In genomic region chr10:103757531-103758293, GRCh38 we compare ENCODE assay signal across 8 cellular contexts.
DNase-seq lines count a peak whose midpoint lies in the region; ATAC-seq and TF ChIP-seq lines count a peak whose summit lies in the region.

No MANE protein-coding gene starts in this region.

- H3K9me3 ChIP-seq in colonic mucosa (no peaks in the 10 kb centered on the region), lung (ENCODE audit: control insufficient read depth in 2 of 2, insufficient read depth in 1 of 2, low read length in 1 of 2) (no peaks in the 10 kb centered on the region), upper lobe of left lung (no peaks in the 10 kb centered on the region)

- peaks cover 1% of the 10 kb centered on the region for H3K36me3 Mint-ChIP-seq in activated naive CD4-positive, alpha-beta T cell treated with anti-CD3 and anti-CD28 coated beads, Interleukin-2, amount 10 ng/mL, durations not matched to agents 7 days and 5 days
- no peaks in the 10 kb centered on the region for H3K36me3 Mint-ChIP-seq in T-cell
- H3K36me3 Mint-ChIP-seq in Calu3 (ENCODE audit: insufficient read depth, unreplicated experiment), result no peaks in the 10 kb centered on the region

- no peak overlapping the region for H3K4me3 ChIP-seq in colonic mucosa
- no peak overlapping the region for H3K4me3 ChIP-seq in lung
- H3K4me3 ChIP-seq in upper lobe of left lung, result no peak overlapping the region

- H3K9me3 Mint-ChIP-seq in activated naive CD4-positive, alpha-beta T cell treated with anti-CD3 and anti-CD28 coated beads, Interleukin-2, amount 10 ng/mL, durations not matched to agents 7 days and 5 days, result peaks cover under 1% of the 10 kb centered on the region
- H3K9me3 Mint-ChIP-seq in T-cell (no peaks in the 10 kb centered on the region), Calu3 (ENCODE audit: low read depth, unreplicated experiment) (no peaks in the 10 kb centered on the region)

- CTCF ChIA-PET in activated naive CD4-positive, alpha-beta T cell treated with anti-CD3 and anti-CD28 coated beads, Interleukin-2, amount 10 ng/mL, durations not matched to agents 7 days and 5 days (lab: Charles Lee), result interaction anchor here (0.6 to 1.7 kb wide), 4 partner anchors 10 to 151 kb away, joined by 3 to 5 read pairs (median 4); no protein-coding TSS in a partner anchor
- CTCF ChIA-PET in T-cell (lab: Charles Lee), result interaction anchor here in 1 of 2 donors (1.2 kb wide), 1 partner anchor 15 kb away, joined by 3 read pairs; no protein-coding TSS in a partner anchor
- CTCF ChIA-PET in Calu3 (lab: Charles Lee), result interaction anchor here (1.8 kb wide), 1 partner anchor 11 kb away, joined by 4 read pairs; no protein-coding TSS in a partner anchor

- no peak overlapping the region for H3K27ac Mint-ChIP-seq in activated naive CD4-positive, alpha-beta T cell treated with anti-CD3 and anti-CD28 coated beads, Interleukin-2, amount 10 ng/mL, durations not matched to agents 7 days and 5 days
- H3K27ac Mint-ChIP-seq in T-cell (peak overlapping the region in 1 of 2 donors; percentile 51), Calu3 (ENCODE audit: unreplicated experiment) (no peak overlapping the region)

- H3K4me1 ChIP-seq in colonic mucosa, result peaks cover 22% of the 10 kb centered on the region
- peaks cover 23 to 27% of the 10 kb centered on the region in 2 donors for H3K4me1 ChIP-seq in lung (ENCODE audit: control insufficient read depth in 2 of 2, insufficient read depth in 2 of 2, low read length in 2 of 2)
- peaks cover 44 to 57% (median 47%) of the 10 kb centered on the region in 4 donors for H3K4me1 ChIP-seq in upper lobe of left lung

- POLR2A ChIA-PET in T-cell (lab: Charles Lee), result no interaction called here

- H3K4me3 Mint-ChIP-seq in activated naive CD4-positive, alpha-beta T cell treated with anti-CD3 and anti-CD28 coated beads, Interleukin-2, amount 10 ng/mL, durations not matched to agents 7 days and 5 days, result no peak overlapping the region
- H3K4me3 Mint-ChIP-seq in T-cell (peak overlapping the region in 1 of 3 donors; percentile 9), Calu3 (ENCODE audit: low read depth, unreplicated experiment) (no peak overlapping the region)

- H3K36me3 ChIP-seq in colonic mucosa, result no peaks in the 10 kb centered on the region
- no peaks in the 10 kb centered on the region for H3K36me3 ChIP-seq in lung (ENCODE audit: control insufficient read depth in 2 of 2, insufficient read depth in 2 of 2, low read length in 2 of 2)
- no peaks in the 10 kb centered on the region for H3K36me3 ChIP-seq in upper lobe of left lung

- H3K27me3 ChIP-seq in colonic mucosa (no peaks in the 10 kb centered on the region), lung (ENCODE audit: control insufficient read depth, insufficient read depth) (no peaks in the 10 kb centered on the region), upper lobe of left lung (no peaks in the 10 kb centered on the region)

- ATAC-seq in T-cell (replicated peaks in 1 of 4) (peak; percentile 14 to 85 (median 66)), lung (ENCODE audit: insufficient read depth, low FRiP score) (no peak), upper lobe of left lung (ENCODE audit: low FRiP score in 2 of 2) (peak; percentile 45 to 74), GM18520 (IDR thresholded peaks at IDR 0.05; ENCODE audit: unreplicated experiment) (no peak)

- no peak overlapping the region for H3K9ac ChIP-seq in colonic mucosa (ENCODE audit: low read depth in 2 of 2, low read length in 2 of 2)

- no peak for TF ChIP-seq CTCF in colonic mucosa (IDR thresholded peaks at IDR 0.05)
- TF ChIP-seq CTCF in lung (IDR thresholded peaks at IDR 0.05; ENCODE audit: control extremely low read depth, extremely low read depth), result no peak
- no peak for TF ChIP-seq CTCF in upper lobe of left lung (IDR thresholded peaks at IDR 0.05)
- TF ChIP-seq CTCF in Calu3 (IDR thresholded peaks at IDR 0.05; ENCODE audit: unreplicated experiment), result no peak

- peaks cover 30% of the 10 kb centered on the region for H3K4me1 Mint-ChIP-seq in activated naive CD4-positive, alpha-beta T cell treated with anti-CD3 and anti-CD28 coated beads, Interleukin-2, amount 10 ng/mL, durations not matched to agents 7 days and 5 days
- H3K4me1 Mint-ChIP-seq in T-cell, result peaks cover 30 to 44% (median 42%) of the 10 kb centered on the region in 3 donors
- H3K4me1 Mint-ChIP-seq in Calu3 (ENCODE audit: low read depth, unreplicated experiment), result peaks cover 30% of the 10 kb centered on the region

- no TSS peak for BruUV-seq in Calu3 (replicated peaks; lab: Mats Ljungman, UMichigan)

- WGBS in lung, 2 donors, result 24 to 49% methylated on average over 18 of the region's 18 CpGs
- WGBS in upper lobe of left lung, 2 donors, result 52 to 61% methylated on average over 9 to 18 of the region's 18 CpGs

- intact Hi-C loops in colonic mucosa (cut with DNase I), result no loop called here
- intact Hi-C loops in Calu3 (cut with micrococcal nuclease; ENCODE audit: unreplicated experiment), result no loop called here

- DNase-seq in activated naive CD4-positive, alpha-beta T cell treated with anti-CD3 and anti-CD28 coated beads, Interleukin-2, amount 50 U/mL, for 16 hours, result peak; percentile 31
- no peak for DNase-seq in activated naive CD4-positive, alpha-beta T cell treated with anti-CD3 and anti-CD28 coated beads, Interleukin-2, amount 10 ng/mL, durations not matched to agents 7 days and 5 days
- peak in 14 of 34 experiments; percentile 16 to 56 (median 32) for DNase-seq in T-cell
- peak; percentile 37 for DNase-seq in colonic mucosa
- DNase-seq in lung (ENCODE audit: low spot score), result no peak
- peak; percentile 47 to 72 for DNase-seq in upper lobe of left lung
- DNase-seq in Calu3, result no peak

- H3K27me3 Mint-ChIP-seq in activated naive CD4-positive, alpha-beta T cell treated with anti-CD3 and anti-CD28 coated beads, Interleukin-2, amount 10 ng/mL, durations not matched to agents 7 days and 5 days, result peaks cover 36% of the 10 kb centered on the region
- H3K27me3 Mint-ChIP-seq in T-cell (no peaks in the 10 kb centered on the region), Calu3 (ENCODE audit: unreplicated experiment) (peaks cover 30% of the 10 kb centered on the region)

- H3K27ac ChIP-seq in colonic mucosa (peak overlapping the region; percentile 70), lung (ENCODE audit: low read depth in 1 of 2, low read length in 1 of 2) (peak overlapping the region; percentile 40 to 91), upper lobe of left lung (peak overlapping the region; percentile 45 to 84 (median 74))

- no peak for TF ChIP-seq POLR2A in upper lobe of left lung (IDR thresholded peaks at IDR 0.05)

- TF ChIP-seq EP300 in upper lobe of left lung (IDR thresholded peaks at IDR 0.05), result no peak

Comparison
In these comparisons a context has a peak if more than half of its experiments do, and no peak if none do; other contexts are left out.
1. DNase-seq: peak in activated naive CD4-positive, alpha-beta T cell treated with anti-CD3 and anti-CD28 coated beads, Interleukin-2, amount 50 U/mL, for 16 hours (single experiment), colonic mucosa (single experiment) and upper lobe of left lung (2 of 2); none in activated naive CD4-positive, alpha-beta T cell treated with anti-CD3 and anti-CD28 coated beads, Interleukin-2, amount 10 ng/mL, durations not matched to agents 7 days and 5 days (single experiment), lung (single experiment) and Calu3 (single experiment).
2. ATAC-seq: peak in T-cell (4 of 4) and upper lobe of left lung (2 of 2); none in lung (single experiment) and GM18520 (single experiment).
3. Peak in every context shown above with its lines, with median percentiles within 50 percentile points of each other: H3K27ac ChIP-seq.